In genomic region chr3:9500108-9501050, GRCh38 we compare ENCODE assay signal across 2 cellular contexts.
TF ChIP-seq lines count a peak whose summit lies in the region.

No MANE protein-coding gene starts in this region.

TF ChIP-seq in Ishikawa, 13 proteins besides CTCF, POLR2A, EP300 and RAD21 (continued from another document):
- TF ChIP-seq REST (IDR thresholded peaks at IDR 0.05; ENCODE audit: low read depth) = peak; percentile 81

TF ChIP-seq in HepG2, 621 proteins besides CTCF, POLR2A, EP300 and RAD21 (continued from another document):
- no peak for TF ChIP-seq SP1 (IDR thresholded peaks at IDR 0.05)
- 0 out of 2 replicates have a peak, but pooled peaks have one; percentile 37 for TF ChIP-seq SP1 (CRISPR knock-in tag; IDR thresholded peaks at IDR 0.05)
- peak; percentile 44; the same call in 1 of the 2 replicates for TF ChIP-seq MYC (CRISPR knock-in tag; IDR thresholded peaks at IDR 0.05; ENCODE audit: borderline replicate concordance)
- TF ChIP-seq ZNF280B (CRISPR knock-in tag; IDR thresholded peaks at IDR 0.05; ENCODE audit: borderline replicate concordance) = no peak
- no peak for TF ChIP-seq ZBTB4 (CRISPR knock-in tag; IDR thresholded peaks at IDR 0.05; ENCODE audit: borderline replicate concordance)
- TF ChIP-seq NONO (IDR thresholded peaks at IDR 0.05) = no peak
- 0 out of 2 replicates have a peak, but pooled peaks have one; percentile 28 for TF ChIP-seq NONO (CRISPR knock-in tag; conservative IDR thresholded peaks at IDR 0.05)
- peak; percentile 72 for TF ChIP-seq XRCC5 (optimal IDR thresholded peaks at IDR 0.05; ENCODE audit: low read length)
- 0 out of 2 replicates have a peak, but pooled peaks have one; percentile 7 for TF ChIP-seq PCBP1 (IDR thresholded peaks at IDR 0.05; ENCODE audit: borderline replicate concordance, low read depth, low read length)
- TF ChIP-seq REST (IDR thresholded peaks at IDR 0.05; ENCODE audit: borderline replicate concordance in 1 of 2, low read depth in 1 of 2, low read length in 2 of 2) = peak; percentile 47 to 87
- TF ChIP-seq ZNF556 (CRISPR knock-in tag; IDR thresholded peaks at IDR 0.05; ENCODE audit: borderline replicate concordance) = 0 out of 2 replicates have a peak, but pooled peaks have one; percentile 64
- peak; percentile 87 for TF ChIP-seq MIER2 (CRISPR knock-in tag; IDR thresholded peaks at IDR 0.05)
- TF ChIP-seq SRSF1 (optimal IDR thresholded peaks at IDR 0.05; ENCODE audit: low read depth, low read length) = peak; percentile 45
- peak; percentile 58 for TF ChIP-seq STAG1 (CRISPR knock-in tag; IDR thresholded peaks at IDR 0.05)
